Comparison of ENCODE assay signal across 8 cellular contexts in genomic region chr14:77031680-77032482, GRCh38. TPM values are rescaled to one million over a fixed set of nuclear protein-coding genes. Genes with fewer than 3 reads are reported as not detected.
DNase-seq lines count a peak whose midpoint lies in the region; ATAC-seq and TF ChIP-seq lines count a peak whose summit lies in the region.

No MANE protein-coding gene starts in this region.

- H3K27ac ChIP-seq in RWPE2 (ENCODE audit: poor library complexity, severe bottlenecking) (peak overlapping the region; percentile 98), esophagus muscularis mucosa (replicated peaks in 1 of 4) (peak overlapping the region; percentile 98 to 100 (median 100)), ovary (peak overlapping the region; percentile 87 to 100)

- DNase-seq in ELR (ENCODE audit: low read depth) (peak; percentile 72), RWPE2 (ENCODE audit: low spot score) (no peak), esophagus muscularis mucosa (ENCODE audit: extremely low spot score) (no peak), ovary (peak in 4 of 5 donors; percentile 29 to 63 (median 50)), GM10266 (ENCODE audit: extremely low spot score) (no peak), NCI-H526 treated with DMSO at 0.1 percent for 48 hours (lab: John Stamatoyannopoulos, UW) (no peak), foreskin melanocyte (no peak)

- intact Hi-C loops in esophagus muscularis mucosa (cut with DNase I), result no loop called here
- intact Hi-C loops in ovary (cut with DNase I), result no loop called here

- TF ChIP-seq EP300 in esophagus muscularis mucosa (IDR thresholded peaks at IDR 0.05) (no peak), ovary (IDR thresholded peaks at IDR 0.05) (no peak)

- peaks cover 2% of the 10 kb centered on the region; the same call in 1 of the 2 replicates for H3K36me3 ChIP-seq in RWPE2 (ENCODE audit: low read depth)
- no peaks in the 10 kb centered on the region for H3K36me3 ChIP-seq in esophagus muscularis mucosa
- no peaks in the 10 kb centered on the region for H3K36me3 ChIP-seq in ovary

- 25% methylated on average over 9 of the region's 9 CpGs for WGBS in esophagus muscularis mucosa
- 8 to 18% (median 14%) methylated on average over 9 of the region's 9 CpGs for WGBS in ovary, 3 donors

- TF ChIP-seq POLR2A in esophagus muscularis mucosa (IDR thresholded peaks at IDR 0.05; ENCODE audit: low read depth) (no peak), ovary (IDR thresholded peaks at IDR 0.05) (no peak)

- no peaks in the 10 kb centered on the region for H3K9me3 ChIP-seq in RWPE2 (ENCODE audit: severe bottlenecking)
- no peaks in the 10 kb centered on the region for H3K9me3 ChIP-seq in esophagus muscularis mucosa
- no peaks in the 10 kb centered on the region for H3K9me3 ChIP-seq in ovary

- H3K4me3 ChIP-seq in RWPE2 (ENCODE audit: severe bottlenecking), result no peak overlapping the region
- H3K4me3 ChIP-seq in esophagus muscularis mucosa, result peak overlapping the region; percentile 64 to 68 (median 66)
- H3K4me3 ChIP-seq in ovary, result peak overlapping the region; percentile 14

- H3K27me3 ChIP-seq in RWPE2 (ENCODE audit: insufficient read depth, poor library complexity, severe bottlenecking), result no peaks in the 10 kb centered on the region
- H3K27me3 ChIP-seq in esophagus muscularis mucosa, result no peaks in the 10 kb centered on the region
- no peaks in the 10 kb centered on the region for H3K27me3 ChIP-seq in ovary

- H3K4me1 ChIP-seq in RWPE2 (ENCODE audit: insufficient read depth, poor library complexity, severe bottlenecking), result peaks cover 41% of the 10 kb centered on the region
- H3K4me1 ChIP-seq in esophagus muscularis mucosa, result peaks cover 56 to 78% (median 74%) of the 10 kb centered on the region in 4 donors
- H3K4me1 ChIP-seq in ovary (ENCODE audit: insufficient read depth), result peaks cover 21% of the 10 kb centered on the region

- TF ChIP-seq CTCF in RWPE2 (IDR thresholded peaks at IDR 0.05; ENCODE audit: poor library complexity, severe bottlenecking), result no peak
- TF ChIP-seq CTCF in esophagus muscularis mucosa (IDR thresholded peaks at IDR 0.05), result no peak
- no peak for TF ChIP-seq CTCF in ovary (IDR thresholded peaks at IDR 0.05)
- TF ChIP-seq CTCF in GM10266 (IDR thresholded peaks at IDR 0.05; ENCODE audit: control insufficient read depth, insufficient read depth, low read depth, missing control alignments), result no peak

- ATAC-seq in RWPE2 (ENCODE audit: low read depth) (no peak), HG03521 (IDR thresholded peaks at IDR 0.05; ENCODE audit: unreplicated experiment) (no peak)

RNA-seq across cellular contexts. Expression of gene IRF2BPL, which starts 3.4 kb away (rescaled TPM):
- 100 to 1,000 TPM in 1 of 4 donors, 10 to 100 TPM in 3; 58.6 to 105 (median 98.4) TPM for total RNA-seq in esophagus muscularis mucosa
- 100 to 1,000 TPM in 2 of 7 donors, 10 to 100 TPM in 5; 52.2 to 126 (median 78.4) TPM for total RNA-seq in ovary
- polyA plus RNA-seq in ovary, result 10 to 100 TPM; 14.1 to 35.0 TPM

Comparison
In these comparisons a context has a peak if more than half of its experiments do, and no peak if none do; other contexts are left out.
1. DNase-seq: peak in ELR (single experiment) and ovary (4 of 5); none in RWPE2 (single experiment), esophagus muscularis mucosa (single experiment), GM10266 (single experiment), NCI-H526 treated with DMSO at 0.1 percent for 48 hours (single experiment) and foreskin melanocyte (single experiment).
2. Peak in every context shown above with its lines, with median percentiles within 50 percentile points of each other: H3K27ac ChIP-seq.